ENCODE assay signal across 1 cellular context in genomic region chr2:27092696-27093429, GRCh38.
TF ChIP-seq lines count a peak whose summit lies in the region.

No MANE protein-coding gene starts in this region.

TF ChIP-seq in HepG2, 621 proteins besides CTCF, POLR2A, EP300 and RAD21 (continued from another document and continues in another):
- TF ChIP-seq SSRP1 (CRISPR knock-in tag; IDR thresholded peaks at IDR 0.05) (peak; percentile 89; the same call in 1 of the 2 replicates), HMG20A (CRISPR knock-in tag; IDR thresholded peaks at IDR 0.05; ENCODE audit: borderline replicate concordance) (peak; percentile 25; the same call in 1 of the 2 replicates), ETV5 (CRISPR knock-in tag; IDR thresholded peaks at IDR 0.05; ENCODE audit: borderline replicate concordance) (peak; percentile 52; the same call in 1 of the 2 replicates), STAG1 (CRISPR knock-in tag; IDR thresholded peaks at IDR 0.05) (peak; percentile 27), RARG (CRISPR knock-in tag; IDR thresholded peaks at IDR 0.05; ENCODE audit: low read depth) (no peak), ZSCAN25 (CRISPR knock-in tag; IDR thresholded peaks at IDR 0.05) (no peak; the same call in 1 of the 2 replicates), CBFB (CRISPR knock-in tag; IDR thresholded peaks at IDR 0.05) (peak; percentile 74), CEBPB (IDR thresholded peaks at IDR 0.05; ENCODE audit: borderline replicate concordance, low read depth, low read length) (no peak), THAP9 (CRISPR knock-in tag; IDR thresholded peaks at IDR 0.05; ENCODE audit: borderline replicate concordance) (peak; percentile 67; the same call in 1 of the 2 replicates), KDM5B (CRISPR knock-in tag; IDR thresholded peaks at IDR 0.05; ENCODE audit: borderline replicate concordance) (peak; percentile 49; the same call in 1 of the 2 replicates), ZSCAN31 (CRISPR knock-in tag; IDR thresholded peaks at IDR 0.05; ENCODE audit: low read depth) (no peak), ZNF503 (CRISPR knock-in tag; IDR thresholded peaks at IDR 0.05) (peak; percentile 69; the same call in 1 of the 2 replicates), MEF2D (CRISPR knock-in tag; IDR thresholded peaks at IDR 0.05) (0 out of 2 replicates have a peak, but pooled peaks have one; percentile 58), SNAPC2 (CRISPR knock-in tag; IDR thresholded peaks at IDR 0.05) (peak; percentile 89), BORCS8-MEF2B (CRISPR knock-in tag; IDR thresholded peaks at IDR 0.05) (peak; percentile 93), ATF5 (CRISPR knock-in tag; IDR thresholded peaks at IDR 0.05; ENCODE audit: low read depth) (no peak), CEBPG (CRISPR knock-in tag; IDR thresholded peaks at IDR 0.05) (peak; percentile 38; the same call in 1 of the 2 replicates), ZBTB40 (IDR thresholded peaks at IDR 0.05) (no peak), ZBTB40 (CRISPR knock-in tag; IDR thresholded peaks at IDR 0.05) (peak; percentile 79), TBX2 (CRISPR knock-in tag; IDR thresholded peaks at IDR 0.05; ENCODE audit: borderline replicate concordance) (peak; percentile 80)
- TF ChIP-seq, protein P1, sequence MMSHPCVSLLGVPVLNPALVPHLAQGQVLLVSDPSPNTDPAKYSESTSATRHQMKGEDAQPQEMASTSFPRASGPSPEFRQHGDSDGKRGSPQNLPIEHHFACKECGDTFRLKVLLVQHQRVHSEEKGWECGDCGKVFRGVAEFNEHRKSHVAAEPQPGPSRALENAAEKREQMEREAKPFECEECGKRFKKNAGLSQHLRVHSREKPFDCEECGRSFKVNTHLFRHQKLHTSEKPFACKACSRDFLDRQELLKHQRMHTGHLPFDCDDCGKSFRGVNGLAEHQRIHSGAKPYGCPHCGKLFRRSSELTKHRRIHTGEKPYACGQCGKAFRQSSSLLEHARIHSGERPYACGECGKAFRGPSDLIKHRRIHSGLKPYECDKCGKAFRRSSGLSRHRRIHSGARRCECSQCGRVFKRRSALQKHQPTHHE (CRISPR knock-in tag; IDR thresholded peaks at IDR 0.05; ENCODE audit: borderline replicate concordance): 0 out of 2 replicates have a peak, but pooled peaks have one; percentile 17
- TF ChIP-seq, protein P2, sequence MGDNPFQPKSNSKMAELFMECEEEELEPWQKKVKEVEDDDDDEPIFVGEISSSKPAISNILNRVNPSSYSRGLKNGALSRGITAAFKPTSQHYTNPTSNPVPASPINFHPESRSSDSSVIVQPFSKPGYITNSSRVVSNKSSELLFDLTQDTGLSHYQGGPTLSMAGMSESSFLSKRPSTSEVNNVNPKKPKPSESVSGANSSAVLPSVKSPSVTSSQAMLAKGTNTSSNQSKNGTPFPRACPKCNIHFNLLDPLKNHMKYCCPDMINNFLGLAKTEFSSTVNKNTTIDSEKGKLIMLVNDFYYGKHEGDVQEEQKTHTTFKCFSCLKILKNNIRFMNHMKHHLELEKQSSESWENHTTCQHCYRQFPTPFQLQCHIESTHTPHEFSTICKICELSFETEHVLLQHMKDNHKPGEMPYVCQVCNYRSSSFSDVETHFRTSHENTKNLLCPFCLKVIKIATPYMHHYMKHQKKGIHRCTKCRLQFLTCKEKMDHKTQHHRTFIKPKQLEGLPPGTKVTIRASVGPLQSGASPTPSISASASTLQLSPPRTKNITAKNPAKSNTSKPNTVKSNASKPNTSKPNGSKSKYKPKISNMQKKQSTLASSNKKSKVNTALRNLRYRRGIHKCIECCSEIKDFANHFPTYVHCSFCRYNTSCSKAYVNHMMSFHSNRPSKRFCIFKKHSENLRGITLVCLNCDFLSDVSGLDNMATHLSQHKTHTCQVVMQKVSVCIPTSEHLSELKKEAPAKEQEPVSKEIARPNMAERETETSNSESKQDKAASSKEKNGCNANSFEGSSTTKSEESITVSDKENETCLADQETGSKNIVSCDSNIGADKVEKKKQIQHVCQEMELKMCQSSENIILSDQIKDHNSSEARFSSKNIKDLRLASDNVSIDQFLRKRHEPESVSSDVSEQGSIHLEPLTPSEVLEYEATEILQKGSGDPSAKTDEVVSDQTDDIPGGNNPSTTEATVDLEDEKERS (CRISPR knock-in tag; IDR thresholded peaks at IDR 0.05): no peak
- TF ChIP-seq, protein P3, sequence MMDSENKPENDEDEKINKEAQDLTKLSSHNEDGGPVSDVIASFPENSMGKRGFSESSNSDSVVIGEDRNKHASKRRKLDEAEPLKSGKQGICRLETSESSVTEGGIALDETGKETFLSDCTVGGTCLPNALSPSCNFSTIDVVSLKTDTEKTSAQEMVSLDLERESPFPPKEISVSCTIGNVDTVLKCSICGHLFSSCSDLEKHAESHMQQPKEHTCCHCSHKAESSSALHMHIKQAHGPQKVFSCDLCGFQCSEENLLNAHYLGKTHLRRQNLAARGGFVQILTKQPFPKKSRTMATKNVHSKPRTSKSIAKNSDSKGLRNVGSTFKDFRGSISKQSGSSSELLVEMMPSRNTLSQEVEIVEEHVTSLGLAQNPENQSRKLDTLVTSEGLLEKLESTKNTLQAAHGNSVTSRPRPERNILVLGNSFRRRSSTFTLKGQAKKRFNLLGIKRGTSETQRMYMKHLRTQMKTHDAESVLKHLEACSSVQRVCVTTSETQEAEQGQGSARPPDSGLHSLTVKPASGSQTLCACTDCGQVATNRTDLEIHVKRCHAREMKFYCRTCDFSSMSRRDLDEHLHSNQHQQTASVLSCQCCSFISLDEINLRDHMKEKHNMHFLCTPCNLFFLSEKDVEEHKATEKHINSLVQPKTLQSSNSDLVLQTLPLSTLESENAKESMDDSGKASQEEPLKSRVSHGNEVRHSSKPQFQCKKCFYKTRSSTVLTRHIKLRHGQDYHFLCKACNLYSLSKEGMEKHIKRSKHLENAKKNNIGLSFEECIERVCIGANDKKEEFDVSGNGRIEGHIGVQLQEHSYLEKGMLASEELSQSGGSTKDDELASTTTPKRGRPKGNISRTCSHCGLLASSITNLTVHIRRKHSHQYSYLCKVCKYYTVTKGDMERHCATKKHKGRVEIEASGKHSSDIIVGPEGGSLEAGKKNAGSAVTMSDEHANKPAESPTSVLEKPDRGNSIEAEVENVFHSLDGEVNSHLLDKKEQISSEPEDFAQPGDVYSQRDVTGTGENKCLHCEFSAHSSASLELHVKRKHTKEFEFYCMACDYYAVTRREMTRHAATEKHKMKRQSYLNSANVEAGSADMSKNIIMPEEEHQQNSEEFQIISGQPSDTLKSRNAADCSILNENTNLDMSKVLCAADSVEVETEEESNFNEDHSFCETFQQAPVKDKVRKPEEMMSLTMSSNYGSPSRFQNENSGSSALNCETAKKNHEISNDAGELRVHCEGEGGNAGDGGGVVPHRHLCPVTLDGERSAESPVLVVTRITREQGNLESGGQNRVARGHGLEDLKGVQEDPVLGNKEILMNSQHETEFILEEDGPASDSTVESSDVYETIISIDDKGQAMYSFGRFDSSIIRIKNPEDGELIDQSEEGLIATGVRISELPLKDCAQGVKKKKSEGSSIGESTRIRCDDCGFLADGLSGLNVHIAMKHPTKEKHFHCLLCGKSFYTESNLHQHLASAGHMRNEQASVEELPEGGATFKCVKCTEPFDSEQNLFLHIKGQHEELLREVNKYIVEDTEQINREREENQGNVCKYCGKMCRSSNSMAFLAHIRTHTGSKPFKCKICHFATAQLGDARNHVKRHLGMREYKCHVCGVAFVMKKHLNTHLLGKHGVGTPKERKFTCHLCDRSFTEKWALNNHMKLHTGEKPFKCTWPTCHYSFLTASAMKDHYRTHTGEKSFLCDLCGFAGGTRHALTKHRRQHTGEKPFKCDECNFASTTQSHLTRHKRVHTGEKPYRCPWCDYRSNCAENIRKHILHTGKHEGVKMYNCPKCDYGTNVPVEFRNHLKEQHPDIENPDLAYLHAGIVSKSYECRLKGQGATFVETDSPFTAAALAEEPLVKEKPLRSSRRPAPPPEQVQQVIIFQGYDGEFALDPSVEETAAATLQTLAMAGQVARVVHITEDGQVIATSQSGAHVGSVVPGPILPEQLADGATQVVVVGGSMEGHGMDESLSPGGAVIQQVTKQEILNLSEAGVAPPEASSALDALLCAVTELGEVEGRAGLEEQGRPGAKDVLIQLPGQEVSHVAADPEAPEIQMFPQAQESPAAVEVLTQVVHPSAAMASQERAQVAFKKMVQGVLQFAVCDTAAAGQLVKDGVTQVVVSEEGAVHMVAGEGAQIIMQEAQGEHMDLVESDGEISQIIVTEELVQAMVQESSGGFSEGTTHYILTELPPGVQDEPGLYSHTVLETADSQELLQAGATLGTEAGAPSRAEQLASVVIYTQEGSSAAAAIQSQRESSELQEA (CRISPR knock-in tag; IDR thresholded peaks at IDR 0.05; ENCODE audit: not compliant biosample characterization): peak; percentile 82
